36 cellular contexts compared by ENCODE assay signal in the genomic region with DNA sequence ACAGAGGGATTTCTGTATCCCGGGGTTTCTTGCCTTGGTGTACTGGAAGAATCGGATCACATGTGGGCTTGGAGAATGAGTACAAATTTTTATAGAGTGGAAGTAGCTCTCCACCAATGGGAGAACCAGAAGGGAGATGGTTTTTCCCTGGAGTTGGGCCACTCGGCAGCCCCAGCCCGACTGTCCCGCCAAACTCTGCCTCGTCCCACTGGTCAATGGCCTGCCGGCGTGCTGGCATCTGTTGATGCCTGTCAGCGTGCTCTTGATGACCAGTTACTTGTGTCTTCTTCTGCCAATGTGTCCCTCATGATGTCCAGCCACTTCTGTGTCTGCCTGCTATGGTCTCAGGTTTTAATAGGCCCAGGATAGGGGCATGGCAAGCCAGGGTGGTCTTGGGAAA.
DNase-seq lines count a peak whose midpoint lies in the region; ATAC-seq, FAIRE-seq and TF ChIP-seq lines count a peak whose summit lies in the region.
"Had no signal": no experiment of that assay in that cellular context is flagged by ENCODE, and none has a peak within 500 bp of the region (broad histone marks: within the 10 kb centered on the region; RNA-seq: fewer than 3 reads in every experiment).

No MANE protein-coding gene starts in this region.

- H2BK20ac ChIP-seq in H1 (ENCODE audit: low read length) = no peak overlapping the region

- no peak for TF ChIP-seq EP300 in H1 (IDR thresholded peaks at IDR 0.05; ENCODE audit: borderline replicate concordance in 1 of 2, low read depth in 2 of 2, low read length in 2 of 2)

- no peak for ATAC-seq in GM23338
- ATAC-seq in GM21447 (IDR thresholded peaks at IDR 0.05; ENCODE audit: unreplicated experiment) = no peak
- no peak for ATAC-seq in activated T-cell treated with anti-CD3 and anti-CD28 coated beads, Interleukin-2, amount 50 U/mL, for 72 hours (replicated peaks in 1 of 2)
- ATAC-seq: A549; CD8-positive, alpha-beta T cell had no signal

- DNase-seq in GM23338 (ENCODE audit: low spot score) (no peak), H1 (ENCODE audit: low read depth in 1 of 2, low spot score in 2 of 2) (no peak), neuronal stem cell (ENCODE audit: low spot score) (no peak), urothelium cell line (ENCODE audit: low spot score) (no peak), NCI-H1105 treated with DMSO at 0.1 percent for 48 hours (lab: John Stamatoyannopoulos, UW) (no peak), DMS53 (lab: John Stamatoyannopoulos, UW) (no peak)
- no peak for DNase-seq in activated T-cell treated with anti-CD3 and anti-CD28 coated beads, Interleukin-2, amount 50 U/mL, for 72 hours
- DNase-seq: 8988T; ACHN; AML-193; BE2C; C1 segment of cervical spinal cord; Caco-2; Calu3; CD4-positive, alpha-beta memory T cell; CD4-positive, alpha-beta T cell; CD4-positive, CD25-positive, alpha-beta regulatory T cell; CD8-positive, alpha-beta memory T cell; CD8-positive, alpha-beta T cell; COR-L47; DMS 273 treated with DMSO at 0.1 percent for 48 hours; DMS153; DMS79; DMS79 treated with DMSO at 0.1 percent for 48 hours; DND-41; EL had no signal

- H4K8ac ChIP-seq in H1 (ENCODE audit: extremely low read depth, insufficient read depth, low read length) (no peak overlapping the region), neuronal stem cell (ENCODE audit: low read depth, low read length) (no peak overlapping the region)

- H2AFZ ChIP-seq in GM23338 = peak overlapping the region; percentile 95
- peak overlapping the region; percentile 44; the same call in 1 of the 2 replicates for H2AFZ ChIP-seq in H1 (ENCODE audit: low read length)
- H2AFZ ChIP-seq in neuronal stem cell (ENCODE audit: low read length) = no peak overlapping the region

- H3F3A ChIP-seq in GM23338 (replicated peaks; ENCODE audit: low read depth) = no peaks in the 10 kb centered on the region

- H3K79me1 ChIP-seq in H1 (ENCODE audit: low read depth, low read length) (no peaks in the 10 kb centered on the region), neuronal stem cell (ENCODE audit: low read depth, low read length) (no peaks in the 10 kb centered on the region)

- H3K27me3 Mint-ChIP-seq in GM23338 (ENCODE audit: insufficient read depth, low read depth, poor library complexity) = peaks cover 2% of the 10 kb centered on the region
- H3K27me3 Mint-ChIP-seq in activated T-cell treated with anti-CD3 and anti-CD28 coated beads, Interleukin-2, amount 50 U/mL, for 72 hours (ENCODE audit: low read depth) = no peaks in the 10 kb centered on the region
- H3K27me3 Mint-ChIP-seq: B cell; CD4-positive, alpha-beta memory T cell; CD4-positive, alpha-beta T cell; CD4-positive, CD25-positive, alpha-beta regulatory T cell; CD8-positive, alpha-beta memory T cell had no signal

- H3K9ac ChIP-seq in H1 (replicated peaks in 1 of 4; ENCODE audit: extremely low read depth in 1 of 4, low read depth in 3 of 4, low read length in 3 of 4) (no peak overlapping the region), neuronal stem cell (ENCODE audit: low read depth, low read length, poor library complexity) (no peak overlapping the region)
- H3K9ac ChIP-seq: BLaER1; BLaER1 treated with 17β-estradiol and CSF1 and Interleukin-3, amounts not matched to agents 10 nM and 100 nM had no signal

- H3K36me3 Mint-ChIP-seq in GM23338 (ENCODE audit: low read depth) = no peaks in the 10 kb centered on the region
- no peaks in the 10 kb centered on the region for H3K36me3 Mint-ChIP-seq in activated T-cell treated with anti-CD3 and anti-CD28 coated beads, Interleukin-2, amount 50 U/mL, for 72 hours (ENCODE audit: insufficient read depth in 2 of 2)
- H3K36me3 Mint-ChIP-seq: CD4-positive, CD25-positive, alpha-beta regulatory T cell; CD8-positive, alpha-beta T cell had no signal

- H3K27ac ChIP-seq in GM23338 (ENCODE audit: low read depth) (no peak overlapping the region), H1 (ENCODE audit: low read depth, low read length) (no peak overlapping the region), neuronal stem cell (replicated peaks; ENCODE audit: low read length) (no peak overlapping the region)
- H3K27ac ChIP-seq: 22Rv1; A549; BLaER1; BLaER1 treated with 17β-estradiol and CSF1 and Interleukin-3, amounts not matched to agents 10 nM and 100 nM; C4-2B had no signal

- H3K9me3 Mint-ChIP-seq in GM23338 = peaks cover 3% of the 10 kb centered on the region
- no peaks in the 10 kb centered on the region for H3K9me3 Mint-ChIP-seq in activated T-cell treated with anti-CD3 and anti-CD28 coated beads, Interleukin-2, amount 50 U/mL, for 72 hours
- H3K9me3 Mint-ChIP-seq: CD4-positive, alpha-beta memory T cell; CD4-positive, alpha-beta T cell; CD8-positive, alpha-beta memory T cell; CD8-positive, alpha-beta T cell had no signal

- TF ChIP-seq RAD21 in H1 (IDR thresholded peaks at IDR 0.05 in 1 of 2, conservative IDR thresholded peaks at IDR 0.05 in 1 of 2; ENCODE audit: low read depth in 2 of 2, low read length in 2 of 2) = no peak

- no peaks in the 10 kb centered on the region for H3K23me2 ChIP-seq in H1 (ENCODE audit: low read depth, low read length)

- 90% methylated on average over 9 of the region's 9 CpGs; no CpG with 5 or more reads in 1 of the 2 experiments for WGBS in H1 (ENCODE audit: extremely low coverage in 1 of 2, insufficient coverage in 1 of 2, insufficient read length in 1 of 2, insufficient replicate concordance in 2 of 2, low coverage in 1 of 2, low lambda C conversion rate in 2 of 2, missing lambda C conversion rate in 1 of 2), 2 experiments
- WGBS in neuronal stem cell (ENCODE audit: extremely low coverage in 2 of 2, insufficient read length in 2 of 2, insufficient replicate concordance in 1 of 2), 2 donors = no CpG with 5 or more reads among the region's 9 CpGs

- H3K4me3 ChIP-seq in GM23338 (no peak overlapping the region), H1 (ENCODE audit: extremely low read depth in 1 of 4, insufficient read depth in 2 of 4, low read depth in 3 of 4, low read length in 4 of 4) (no peak overlapping the region), neuronal stem cell (ENCODE audit: low read length in 2 of 2) (no peak overlapping the region)
- H3K4me3 ChIP-seq: A549; BLaER1; BLaER1 treated with 17β-estradiol and CSF1 and Interleukin-3, amounts not matched to agents 10 nM and 100 nM had no signal

- H3K4me1 Mint-ChIP-seq in GM23338 = no peaks in the 10 kb centered on the region
- H3K4me1 Mint-ChIP-seq in activated T-cell treated with anti-CD3 and anti-CD28 coated beads, Interleukin-2, amount 50 U/mL, for 72 hours (ENCODE audit: low read depth) = no peaks in the 10 kb centered on the region
- H3K4me1 Mint-ChIP-seq: CD14-positive monocyte; CD4-positive, alpha-beta memory T cell; CD4-positive, CD25-positive, alpha-beta regulatory T cell; CD8-positive, alpha-beta memory T cell had no signal

- H3K4ac ChIP-seq in H1 (replicated peaks; ENCODE audit: insufficient read length, low read depth, low read length) = no peak overlapping the region
- no peak overlapping the region for H3K4ac ChIP-seq in neuronal stem cell (ENCODE audit: low read length)

- H2AK5ac ChIP-seq in H1 (ENCODE audit: low read depth, low read length) (no peak overlapping the region), neuronal stem cell (ENCODE audit: low read depth, low read length) (no peak overlapping the region)

- no peak overlapping the region for H3K56ac ChIP-seq in H1 (replicated peaks; ENCODE audit: insufficient read length, low read depth, low read length)

- TF ChIP-seq POLR2A in H1 (IDR thresholded peaks at IDR 0.05; ENCODE audit: control extremely low read depth in 1 of 2, low read depth in 2 of 2, low read length in 2 of 2) = no peak

- H3K18ac ChIP-seq in H1 (ENCODE audit: extremely low read depth, low read length) (no peak overlapping the region), neuronal stem cell (ENCODE audit: low read length) (no peak overlapping the region)

- CTCF ChIA-PET in H1 (lab: Charles Lee; ENCODE audit: partially characterized antibody) = interaction anchor here (1.1 to 3.0 kb wide), 4 partner anchors 12 to 237 kb away, joined by 4 to 15 read pairs (median 9); no protein-coding TSS in a partner anchor

- H4K5ac ChIP-seq in H1 (ENCODE audit: insufficient read length, low read depth, low read length) = no peak overlapping the region

- H2BK12ac ChIP-seq in H1 (ENCODE audit: low read depth, low read length) (no peak overlapping the region), neuronal stem cell (ENCODE audit: low read length) (no peak overlapping the region)

- 0 out of 2 replicates have a peak overlapping the region, but pooled peaks have one; percentile 7 for H3K27ac Mint-ChIP-seq in GM23338
- H3K27ac Mint-ChIP-seq in activated T-cell treated with anti-CD3 and anti-CD28 coated beads, Interleukin-2, amount 50 U/mL, for 72 hours = no peak overlapping the region
- H3K27ac Mint-ChIP-seq: B cell; CD14-positive monocyte; CD4-positive, alpha-beta memory T cell; CD4-positive, alpha-beta T cell; CD4-positive, CD25-positive, alpha-beta regulatory T cell; CD8-positive, alpha-beta T cell had no signal

- H4K91ac ChIP-seq in H1 (replicated peaks; ENCODE audit: insufficient read length, low read length) (no peak overlapping the region), neuronal stem cell (ENCODE audit: low read depth, low read length, poor library complexity) (no peak overlapping the region)

- H2BK5ac ChIP-seq in H1 (ENCODE audit: low read depth, low read length) (no peak overlapping the region), neuronal stem cell (ENCODE audit: low read length) (no peak overlapping the region)

- H3K79me2 ChIP-seq in GM23338 (replicated peaks; ENCODE audit: insufficient read depth) = no peaks in the 10 kb centered on the region
- H3K79me2 ChIP-seq in H1 (ENCODE audit: control insufficient read depth in 1 of 2, insufficient read depth in 2 of 2, low read length in 2 of 2) = no peaks in the 10 kb centered on the region

- peaks cover 6% of the 10 kb centered on the region; the same call in 1 of the 2 replicates for H3K9me2 ChIP-seq in GM23338 (ENCODE audit: insufficient read depth)

- TF ChIP-seq CTCF in GM23338 (conservative IDR thresholded peaks at IDR 0.05; ENCODE audit: low read depth in 2 of 2) (no peak), H1 (IDR thresholded peaks at IDR 0.05; ENCODE audit: control extremely low read depth in 1 of 3, insufficient read depth in 1 of 3, low read depth in 1 of 3, low read length in 3 of 3) (no peak)

- no peaks in the 10 kb centered on the region for H3K36me3 ChIP-seq in GM23338 (ENCODE audit: insufficient read depth)
- no peaks in the 10 kb centered on the region for H3K36me3 ChIP-seq in H1 (ENCODE audit: control insufficient read depth in 2 of 4, insufficient read depth in 4 of 4, low read length in 3 of 4)
- peaks cover 0 to 2% of the 10 kb centered on the region in 2 donors for H3K36me3 ChIP-seq in neuronal stem cell (replicated peaks in 1 of 2; ENCODE audit: control insufficient read depth in 2 of 2, insufficient read depth in 2 of 2, low read length in 2 of 2)
- H3K36me3 ChIP-seq: BE2C, BLaER1 had no signal

- FAIRE-seq in H1 (lab: Jason Lieb, UNC) (no peak), urothelium cell line (lab: Jason Lieb, UNC) (peak; percentile 5)
- FAIRE-seq: A204.1, A549, D721Med had no signal

- H3K23ac ChIP-seq in H1 (ENCODE audit: insufficient read length) = no peak overlapping the region
- no peak overlapping the region for H3K23ac ChIP-seq in neuronal stem cell (ENCODE audit: low read depth, low read length, poor library complexity)

- no peak overlapping the region for H2BK15ac ChIP-seq in H1 (ENCODE audit: low read length)
- H2BK15ac ChIP-seq in neuronal stem cell (ENCODE audit: low read length) = no peak overlapping the region

- H2BK120ac ChIP-seq in H1 (replicated peaks; ENCODE audit: low read depth, low read length) = no peak overlapping the region
- H2BK120ac ChIP-seq in neuronal stem cell (ENCODE audit: low read depth, low read length) = no peak overlapping the region

- POLR2A ChIA-PET in H1 (lab: Charles Lee; ENCODE audit: partially characterized antibody) = no interaction called here

- H3K27me3 ChIP-seq in GM23338 (ENCODE audit: insufficient read depth) (no peaks in the 10 kb centered on the region), H1 (replicated peaks in 1 of 4; ENCODE audit: control insufficient read depth in 3 of 4, extremely low read depth in 1 of 4, insufficient read depth in 3 of 4, low read length in 3 of 4) (no peaks in the 10 kb centered on the region), neuronal stem cell (ENCODE audit: control insufficient read depth in 3 of 3, insufficient read depth in 3 of 3, low read depth in 1 of 3, low read length in 3 of 3) (no peaks in the 10 kb centered on the region)
- H3K27me3 ChIP-seq: BE2C; BLaER1; BLaER1 treated with 17β-estradiol and CSF1 and Interleukin-3, amounts not matched to agents 10 nM and 100 nM had no signal

- H4K20me1 ChIP-seq in GM23338 (replicated peaks; ENCODE audit: insufficient read depth) = no peaks in the 10 kb centered on the region
- no peaks in the 10 kb centered on the region for H4K20me1 ChIP-seq in H1 (replicated peaks in 1 of 2; ENCODE audit: control insufficient read depth in 1 of 2, insufficient read depth in 2 of 2, low read length in 2 of 2)
- H4K20me1 ChIP-seq: BLaER1; BLaER1 treated with 17β-estradiol and CSF1 and Interleukin-3, amounts not matched to agents 10 nM and 100 nM had no signal

- H3K4me2 ChIP-seq in GM23338 = no peak overlapping the region
- no peak overlapping the region for H3K4me2 ChIP-seq in H1 (ENCODE audit: insufficient read depth in 1 of 2, low read depth in 2 of 2, low read length in 2 of 2)
- no peak overlapping the region for H3K4me2 ChIP-seq in neuronal stem cell (ENCODE audit: insufficient read depth, low read length, poor library complexity, severe bottlenecking)
- H3K4me2 ChIP-seq: A549; BLaER1; BLaER1 treated with 17β-estradiol and CSF1 and Interleukin-3, amounts not matched to agents 10 nM and 100 nM had no signal

- no peaks in the 10 kb centered on the region for H3K9me3 ChIP-seq in H1 (ENCODE audit: insufficient read depth in 2 of 2, low read depth in 1 of 2, low read length in 1 of 2)
- no peaks in the 10 kb centered on the region for H3K9me3 ChIP-seq in neuronal stem cell (replicated peaks in 1 of 2; ENCODE audit: control insufficient read depth in 2 of 2, insufficient read depth in 1 of 2, low read depth in 1 of 2, low read length in 2 of 2)
- H3K9me3 ChIP-seq: A549, BE2C, Caco-2 had no signal

- no peaks in the 10 kb centered on the region for H3K4me1 ChIP-seq in GM23338 (ENCODE audit: insufficient read depth)
- no peaks in the 10 kb centered on the region for H3K4me1 ChIP-seq in H1 (replicated peaks in 1 of 4; ENCODE audit: control insufficient read depth in 3 of 4, insufficient read depth in 4 of 4, low read length in 3 of 4)
- H3K4me1 ChIP-seq in neuronal stem cell (ENCODE audit: control insufficient read depth in 2 of 2, insufficient read depth in 1 of 2, low read depth in 1 of 2, low read length in 2 of 2) = no peaks in the 10 kb centered on the region
- H3K4me1 ChIP-seq: A549; BE2C; BLaER1; BLaER1 treated with 17β-estradiol and CSF1 and Interleukin-3, amounts not matched to agents 10 nM and 100 nM; Caco-2 had no signal

- H3K4me3 Mint-ChIP-seq in GM23338 = no peak overlapping the region
- H3K4me3 Mint-ChIP-seq in activated T-cell treated with anti-CD3 and anti-CD28 coated beads, Interleukin-2, amount 50 U/mL, for 72 hours = no peak overlapping the region
- H3K4me3 Mint-ChIP-seq: B cell; CD14-positive monocyte; CD4-positive, alpha-beta memory T cell; CD4-positive, alpha-beta T cell; CD4-positive, CD25-positive, alpha-beta regulatory T cell; CD8-positive, alpha-beta memory T cell; CD8-positive, alpha-beta T cell had no signal

- H3K14ac ChIP-seq in H1 (ENCODE audit: insufficient read length) (no peak overlapping the region), neuronal stem cell (ENCODE audit: low read length) (peak overlapping the region; percentile 3)
